Comparison of ENCODE assay signal across 1 cellular context in the genomic region with DNA sequence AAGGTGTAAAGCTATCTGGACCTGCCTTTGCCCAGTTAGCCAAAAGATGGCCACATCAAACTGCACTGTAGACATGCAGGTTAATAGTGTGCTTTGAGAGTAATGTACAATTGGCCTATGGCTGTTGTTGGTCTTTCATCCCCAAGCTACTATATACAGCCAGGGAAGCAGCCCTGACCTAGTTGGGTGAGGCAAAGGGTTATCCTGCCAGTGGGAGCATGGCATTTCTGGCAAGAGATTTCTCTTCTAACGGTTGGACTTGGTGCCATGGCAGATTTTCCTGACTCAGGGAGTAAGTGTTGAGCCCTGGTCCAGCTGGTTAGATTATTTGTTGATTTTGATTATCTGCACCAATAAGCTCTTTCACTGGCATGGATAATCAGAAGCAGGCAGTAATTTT.
TF ChIP-seq lines count a peak whose summit lies in the region.

No MANE protein-coding gene starts in this region.

TF ChIP-seq in GM23338, 12 proteins besides CTCF, POLR2A, EP300 and RAD21 (continued from another document):
- TF ChIP-seq, protein P1, sequence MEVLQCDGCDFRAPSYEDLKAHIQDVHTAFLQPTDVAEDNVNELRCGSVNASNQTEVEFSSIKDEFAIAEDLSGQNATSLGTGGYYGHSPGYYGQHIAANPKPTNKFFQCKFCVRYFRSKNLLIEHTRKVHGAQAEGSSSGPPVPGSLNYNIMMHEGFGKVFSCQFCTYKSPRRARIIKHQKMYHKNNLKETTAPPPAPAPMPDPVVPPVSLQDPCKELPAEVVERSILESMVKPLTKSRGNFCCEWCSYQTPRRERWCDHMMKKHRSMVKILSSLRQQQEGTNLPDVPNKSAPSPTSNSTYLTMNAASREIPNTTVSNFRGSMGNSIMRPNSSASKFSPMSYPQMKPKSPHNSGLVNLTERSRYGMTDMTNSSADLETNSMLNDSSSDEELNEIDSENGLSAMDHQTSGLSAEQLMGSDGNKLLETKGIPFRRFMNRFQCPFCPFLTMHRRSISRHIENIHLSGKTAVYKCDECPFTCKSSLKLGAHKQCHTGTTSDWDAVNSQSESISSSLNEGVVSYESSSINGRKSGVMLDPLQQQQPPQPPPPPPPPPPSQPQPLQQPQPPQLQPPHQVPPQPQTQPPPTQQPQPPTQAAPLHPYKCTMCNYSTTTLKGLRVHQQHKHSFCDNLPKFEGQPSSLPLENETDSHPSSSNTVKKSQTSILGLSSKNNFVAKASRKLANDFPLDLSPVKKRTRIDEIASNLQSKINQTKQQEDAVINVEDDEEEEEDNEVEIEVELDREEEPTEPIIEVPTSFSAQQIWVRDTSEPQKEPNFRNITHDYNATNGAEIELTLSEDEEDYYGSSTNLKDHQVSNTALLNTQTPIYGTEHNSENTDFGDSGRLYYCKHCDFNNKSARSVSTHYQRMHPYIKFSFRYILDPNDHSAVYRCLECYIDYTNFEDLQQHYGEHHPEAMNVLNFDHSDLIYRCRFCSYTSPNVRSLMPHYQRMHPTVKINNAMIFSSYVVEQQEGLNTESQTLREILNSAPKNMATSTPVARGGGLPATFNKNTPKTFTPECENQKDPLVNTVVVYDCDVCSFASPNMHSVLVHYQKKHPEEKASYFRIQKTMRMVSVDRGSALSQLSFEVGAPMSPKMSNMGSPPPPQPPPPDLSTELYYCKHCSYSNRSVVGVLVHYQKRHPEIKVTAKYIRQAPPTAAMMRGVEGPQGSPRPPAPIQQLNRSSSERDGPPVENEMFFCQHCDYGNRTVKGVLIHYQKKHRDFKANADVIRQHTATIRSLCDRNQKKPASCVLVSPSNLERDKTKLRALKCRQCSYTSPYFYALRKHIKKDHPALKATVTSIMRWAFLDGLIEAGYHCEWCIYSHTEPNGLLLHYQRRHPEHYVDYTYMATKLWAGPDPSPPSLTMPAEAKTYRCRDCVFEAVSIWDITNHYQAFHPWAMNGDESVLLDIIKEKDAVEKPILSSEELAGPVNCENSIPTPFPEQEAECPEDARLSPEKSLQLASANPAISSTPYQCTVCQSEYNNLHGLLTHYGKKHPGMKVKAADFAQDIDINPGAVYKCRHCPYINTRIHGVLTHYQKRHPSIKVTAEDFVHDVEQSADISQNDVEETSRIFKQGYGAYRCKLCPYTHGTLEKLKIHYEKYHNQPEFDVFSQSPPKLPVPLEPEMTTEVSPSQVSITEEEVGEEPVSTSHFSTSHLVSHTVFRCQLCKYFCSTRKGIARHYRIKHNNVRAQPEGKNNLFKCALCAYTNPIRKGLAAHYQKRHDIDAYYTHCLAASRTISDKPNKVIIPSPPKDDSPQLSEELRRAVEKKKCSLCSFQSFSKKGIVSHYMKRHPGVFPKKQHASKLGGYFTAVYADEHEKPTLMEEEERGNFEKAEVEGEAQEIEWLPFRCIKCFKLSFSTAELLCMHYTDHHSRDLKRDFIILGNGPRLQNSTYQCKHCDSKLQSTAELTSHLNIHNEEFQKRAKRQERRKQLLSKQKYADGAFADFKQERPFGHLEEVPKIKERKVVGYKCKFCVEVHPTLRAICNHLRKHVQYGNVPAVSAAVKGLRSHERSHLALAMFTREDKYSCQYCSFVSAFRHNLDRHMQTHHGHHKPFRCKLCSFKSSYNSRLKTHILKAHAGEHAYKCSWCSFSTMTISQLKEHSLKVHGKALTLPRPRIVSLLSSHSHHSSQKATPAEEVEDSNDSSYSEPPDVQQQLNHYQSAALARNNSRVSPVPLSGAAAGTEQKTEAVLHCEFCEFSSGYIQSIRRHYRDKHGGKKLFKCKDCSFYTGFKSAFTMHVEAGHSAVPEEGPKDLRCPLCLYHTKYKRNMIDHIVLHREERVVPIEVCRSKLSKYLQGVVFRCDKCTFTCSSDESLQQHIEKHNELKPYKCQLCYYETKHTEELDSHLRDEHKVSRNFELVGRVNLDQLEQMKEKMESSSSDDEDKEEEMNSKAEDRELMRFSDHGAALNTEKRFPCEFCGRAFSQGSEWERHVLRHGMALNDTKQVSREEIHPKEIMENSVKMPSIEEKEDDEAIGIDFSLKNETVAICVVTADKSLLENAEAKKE (CRISPR knock-in tag; IDR thresholded peaks at IDR 0.05): no peak
- TF ChIP-seq NANOG (IDR thresholded peaks at IDR 0.05; ENCODE audit: borderline replicate concordance): no peak
- no peak for TF ChIP-seq STAT1 (IDR thresholded peaks at IDR 0.05; ENCODE audit: unreplicated experiment)
- no peak for TF ChIP-seq CREB1 (CRISPR knock-in tag; IDR thresholded peaks at IDR 0.05; ENCODE audit: low read depth)
